Comparison of ENCODE assay signal across 28 cellular contexts in genomic region chr4:169071781-169072180, GRCh38.
DNase-seq lines count a peak whose midpoint lies in the region; ATAC-seq, FAIRE-seq and TF ChIP-seq lines count a peak whose summit lies in the region.
"Had no signal": no experiment of that assay in that cellular context is flagged by ENCODE, and none has a peak within 500 bp of the region (broad histone marks: within the 10 kb centered on the region; RNA-seq: fewer than 3 reads in every experiment).

No MANE protein-coding gene starts in this region.

- POLR2A ChIA-PET in PC-9 (lab: Charles Lee; ENCODE audit: unreplicated experiment): no interaction called here
- POLR2A ChIA-PET in activated CD8-positive, alpha-beta T cell treated with anti-CD3 and anti-CD28 coated beads, Interleukin-2, amount 10 ng/mL, durations not matched to agents 7 days and 5 days (lab: Charles Lee): no interaction called here

- peak; percentile 27 for DNase-seq in AG10803 (ENCODE audit: low read depth)
- DNase-seq in PC-9: no peak
- no peak for DNase-seq in mammary epithelial cell
- DNase-seq in osteoblast (ENCODE audit: insufficient read length, low spot score, missing footprints): no peak
- DNase-seq in activated CD8-positive, alpha-beta T cell treated with anti-CD3 and anti-CD28 coated beads, Interleukin-2, amount 10 ng/mL, durations not matched to agents 7 days and 5 days: no peak
- no peak for DNase-seq in kidney
- DNase-seq: activated CD4-positive, alpha-beta T cell treated with anti-CD3 and anti-CD28 coated beads, Interleukin-2, amount 10 ng/mL, durations not matched to agents 7 days and 5 days; BE2C; DMS79 treated with DMSO at 0.1 percent for 48 hours; foreskin keratinocyte; H7; heart right ventricle; mesenchymal stem cell; NCI-H1048; NCI-H1694 treated with DMSO at 0.1 percent for 48 hours; right cardiac atrium; stimulated activated CD4-positive, alpha-beta T cell treated with anti-CD3 and anti-CD28 coated beads, Interleukin-12 subunit alpha, Interleukin-12 subunit beta, amount 100 ng/mL, for 4 hours; stimulated activated CD4-positive, alpha-beta T cell treated with anti-CD3 and anti-CD28 coated beads, Interleukin-4, amount 100 ng/mL, for 4 hours; stimulated activated naive CD4-positive, alpha-beta T cell treated with Interleukin-2 at 50 U/mL for 16 hours; tibial artery; WERI-Rb-1 had no signal

- H2AFZ ChIP-seq in PC-9: no peak overlapping the region
- no peak overlapping the region for H2AFZ ChIP-seq in mammary epithelial cell (ENCODE audit: low read depth, low read length)
- H2AFZ ChIP-seq in osteoblast (ENCODE audit: low read length): no peak overlapping the region

- H3K36me3 Mint-ChIP-seq in activated CD8-positive, alpha-beta T cell treated with anti-CD3 and anti-CD28 coated beads, Interleukin-2, amount 10 ng/mL, durations not matched to agents 7 days and 5 days (ENCODE audit: low read depth): no peaks in the 10 kb centered on the region
- H3K36me3 Mint-ChIP-seq: activated naive CD4-positive, alpha-beta T cell treated with anti-CD3 and anti-CD28 coated beads, Interleukin-2, amount 50 U/mL, for 24 hours had no signal

- no peak for ATAC-seq in HG03571 (IDR thresholded peaks at IDR 0.05; ENCODE audit: unreplicated experiment)
- no peak for ATAC-seq in activated CD8-positive, alpha-beta T cell treated with anti-CD3 and anti-CD28 coated beads, Interleukin-2, amount 10 ng/mL, durations not matched to agents 7 days and 5 days
- ATAC-seq in HG03432 (IDR thresholded peaks at IDR 0.05; ENCODE audit: unreplicated experiment): no peak
- ATAC-seq: foreskin keratinocyte, heart right ventricle, right cardiac atrium, SK-N-SH treated with all-trans-retinoic acid at 6 μM for 48 hours had no signal

- in situ Hi-C loops in mammary epithelial cell (cut with MboI; ENCODE audit: low sequenced_read_pairs in 2 of 2): no loop called here

- H3K4me3 ChIP-seq in AG10803 (ENCODE audit: low read length) (no peak overlapping the region), PC-9 (peak overlapping the region; percentile 53; the same call in 1 of the 2 replicates), mammary epithelial cell (replicated peaks in 1 of 3; ENCODE audit: insufficient read depth in 1 of 3, low read depth in 2 of 3, low read length in 3 of 3) (no peak overlapping the region), osteoblast (ENCODE audit: insufficient read depth, low read length) (no peak overlapping the region), kidney (ENCODE audit: low read length in 2 of 2) (no peak overlapping the region)
- H3K4me3 ChIP-seq: ascending aorta, heart right ventricle, tibial artery had no signal

- WGBS in mammary epithelial cell (ENCODE audit: low coverage, missing lambda C conversion rate): 59% methylated on average over 5 of the region's 5 CpGs

- BruUV-seq in PC-9 (replicated peaks; lab: Mats Ljungman, UMichigan) (no TSS peak), mammary epithelial cell (replicated peaks; lab: Mats Ljungman, UMichigan) (no TSS peak)

- H3K36me3 ChIP-seq in PC-9 (ENCODE audit: low read depth) (no peaks in the 10 kb centered on the region), mammary epithelial cell (ENCODE audit: insufficient read depth, low read length) (no peaks in the 10 kb centered on the region), osteoblast (ENCODE audit: insufficient read depth, low read length) (no peaks in the 10 kb centered on the region), kidney (ENCODE audit: control insufficient read depth in 1 of 2, insufficient read depth in 2 of 2, low read length in 2 of 2) (no peaks in the 10 kb centered on the region)
- H3K36me3 ChIP-seq: ascending aorta, BE2C, heart right ventricle, tibial artery, WERI-Rb-1 had no signal

- TF ChIP-seq CTCF in AG10803 (conservative IDR thresholded peaks at IDR 0.05; ENCODE audit: low read length) (no peak), PC-9 (conservative IDR thresholded peaks at IDR 0.05) (no peak), mammary epithelial cell (conservative IDR thresholded peaks at IDR 0.05 in 1 of 2, IDR thresholded peaks at IDR 0.05 in 1 of 2; ENCODE audit: extremely low read depth in 1 of 2, insufficient read depth in 1 of 2, low read depth in 1 of 2, low read length in 2 of 2) (no peak), osteoblast (IDR thresholded peaks at IDR 0.05; ENCODE audit: extremely low read depth, low read depth, low read length) (no peak), kidney (IDR thresholded peaks at IDR 0.05; ENCODE audit: borderline replicate concordance, extremely low read depth, insufficient read depth) (no peak)

- no peak overlapping the region for H3K27ac Mint-ChIP-seq in activated CD8-positive, alpha-beta T cell treated with anti-CD3 and anti-CD28 coated beads, Interleukin-2, amount 10 ng/mL, durations not matched to agents 7 days and 5 days
- H3K27ac Mint-ChIP-seq: activated CD4-positive, alpha-beta T cell treated with anti-CD3 and anti-CD28 coated beads, Interleukin-2, amount 10 ng/mL, durations not matched to agents 7 days and 5 days; activated naive CD4-positive, alpha-beta T cell treated with anti-CD3 and anti-CD28 coated beads, Interleukin-2, amount 50 U/mL, for 24 hours; activated T-helper 1 cell treated with anti-CD3 and anti-CD28 coated beads, Interleukin-12 subunit alpha, Interleukin-12 subunit beta, Interleukin-2, Interleukin-4 antibody, amounts not matched to agents 30 ng/mL and 10 ng/mL and 1 ng/mL, durations not matched to agents 14 hours and 24 hours and 36 hours had no signal

- H3K27ac ChIP-seq in PC-9 (peak overlapping the region; percentile 97), mammary epithelial cell (ENCODE audit: insufficient read depth, low read depth, low read length) (peak overlapping the region; percentile 94), osteoblast (ENCODE audit: low read depth, low read length) (peak overlapping the region; percentile 87), kidney (ENCODE audit: low read depth in 2 of 2, low read length in 2 of 2) (no peak overlapping the region)
- H3K27ac ChIP-seq: ascending aorta, tibial artery, WERI-Rb-1 had no signal

- no peaks in the 10 kb centered on the region for H3K9me3 Mint-ChIP-seq in activated CD8-positive, alpha-beta T cell treated with anti-CD3 and anti-CD28 coated beads, Interleukin-2, amount 10 ng/mL, durations not matched to agents 7 days and 5 days (ENCODE audit: insufficient read depth)
- H3K9me3 Mint-ChIP-seq: activated CD4-positive, alpha-beta T cell treated with anti-CD3 and anti-CD28 coated beads, Interleukin-2, amount 10 ng/mL, durations not matched to agents 7 days and 5 days; activated naive CD4-positive, alpha-beta T cell treated with anti-CD3 and anti-CD28 coated beads, Interleukin-2, amount 50 U/mL, for 24 hours; activated T-helper 1 cell treated with anti-CD3 and anti-CD28 coated beads, Interleukin-12 subunit alpha, Interleukin-12 subunit beta, Interleukin-2, Interleukin-4 antibody, amounts not matched to agents 30 ng/mL and 10 ng/mL and 1 ng/mL, durations not matched to agents 14 hours and 24 hours and 36 hours had no signal

- H3K4me1 Mint-ChIP-seq in activated CD8-positive, alpha-beta T cell treated with anti-CD3 and anti-CD28 coated beads, Interleukin-2, amount 10 ng/mL, durations not matched to agents 7 days and 5 days (ENCODE audit: low read depth): peaks cover 8% of the 10 kb centered on the region

- H4K20me1 ChIP-seq in PC-9 (ENCODE audit: insufficient read depth) (no peaks in the 10 kb centered on the region), mammary epithelial cell (ENCODE audit: insufficient read depth, low read length) (no peaks in the 10 kb centered on the region), osteoblast (ENCODE audit: insufficient read depth, low read length) (no peaks in the 10 kb centered on the region)

- dilution Hi-C loops in mammary epithelial cell (cut with HindIII; ENCODE audit: low sequenced_read_pairs): loop anchor here (5.0 kb wide), 1 partner anchor 36 kb away; no protein-coding TSS in a partner anchor

- H3K9ac ChIP-seq in mammary epithelial cell (ENCODE audit: insufficient read depth, low read length) (no peak overlapping the region), kidney (ENCODE audit: low read length in 2 of 2) (no peak overlapping the region)

- no peaks in the 10 kb centered on the region for H3K27me3 Mint-ChIP-seq in activated CD8-positive, alpha-beta T cell treated with anti-CD3 and anti-CD28 coated beads, Interleukin-2, amount 10 ng/mL, durations not matched to agents 7 days and 5 days (ENCODE audit: low read depth)
- H3K27me3 Mint-ChIP-seq: activated CD4-positive, alpha-beta T cell treated with anti-CD3 and anti-CD28 coated beads, Interleukin-2, amount 10 ng/mL, durations not matched to agents 7 days and 5 days; activated naive CD4-positive, alpha-beta T cell treated with anti-CD3 and anti-CD28 coated beads, Interleukin-2, amount 50 U/mL, for 24 hours had no signal

- H3K9me3 ChIP-seq in PC-9 (ENCODE audit: insufficient read depth, low read depth): no peaks in the 10 kb centered on the region
- H3K9me3 ChIP-seq in mammary epithelial cell (replicated peaks; ENCODE audit: insufficient read depth, low read length): peaks cover 4% of the 10 kb centered on the region
- no peaks in the 10 kb centered on the region for H3K9me3 ChIP-seq in osteoblast (ENCODE audit: low read depth, low read length)
- no peaks in the 10 kb centered on the region for H3K9me3 ChIP-seq in kidney (ENCODE audit: control insufficient read depth in 1 of 2, low read length in 2 of 2)
- H3K9me3 ChIP-seq: ascending aorta, BE2C, heart right ventricle, tibial artery had no signal

- intact Hi-C loops in PC-9 (cut with micrococcal nuclease; ENCODE audit: unreplicated experiment) (loop anchor here (2.0 to 10.0 kb wide), 2 partner anchors 47 to 587 kb away; partner anchors contain the start of gene DDX60L), mammary epithelial cell (cut with micrococcal nuclease) (loop anchor here (2.0 kb wide), 2 partner anchors 47 to 57 kb away; no protein-coding TSS in a partner anchor), kidney (cut with DNase I) (no loop called here)

- H3K4me1 ChIP-seq in PC-9 (replicated peaks; ENCODE audit: insufficient read depth): peaks cover 47% of the 10 kb centered on the region
- peaks cover 35% of the 10 kb centered on the region for H3K4me1 ChIP-seq in mammary epithelial cell (ENCODE audit: insufficient read depth, low read length)
- peaks cover 35% of the 10 kb centered on the region for H3K4me1 ChIP-seq in osteoblast (ENCODE audit: insufficient read depth, low read length)
- no peaks in the 10 kb centered on the region for H3K4me1 ChIP-seq in kidney (ENCODE audit: control insufficient read depth in 1 of 2, insufficient read depth in 1 of 2, low read depth in 1 of 2, low read length in 2 of 2)

- H3K4me2 ChIP-seq in PC-9: peak overlapping the region; percentile 96
- peak overlapping the region; percentile 73 for H3K4me2 ChIP-seq in mammary epithelial cell (ENCODE audit: insufficient read depth, low read depth, low read length)
- peak overlapping the region; percentile 39 for H3K4me2 ChIP-seq in osteoblast (ENCODE audit: insufficient read depth, low read length)

- no peaks in the 10 kb centered on the region for H3K79me2 ChIP-seq in PC-9 (ENCODE audit: low read depth)
- H3K79me2 ChIP-seq in mammary epithelial cell (ENCODE audit: insufficient read depth, low read length): no peaks in the 10 kb centered on the region
- H3K79me2 ChIP-seq in osteoblast (ENCODE audit: insufficient read depth, low read length): no peaks in the 10 kb centered on the region

- no peak overlapping the region for H3K4me3 Mint-ChIP-seq in activated CD8-positive, alpha-beta T cell treated with anti-CD3 and anti-CD28 coated beads, Interleukin-2, amount 10 ng/mL, durations not matched to agents 7 days and 5 days
- H3K4me3 Mint-ChIP-seq: activated CD4-positive, alpha-beta T cell treated with anti-CD3 and anti-CD28 coated beads, Interleukin-2, amount 10 ng/mL, durations not matched to agents 7 days and 5 days; activated naive CD4-positive, alpha-beta T cell treated with anti-CD3 and anti-CD28 coated beads, Interleukin-2, amount 50 U/mL, for 24 hours; activated T-helper 1 cell treated with anti-CD3 and anti-CD28 coated beads, Interleukin-12 subunit alpha, Interleukin-12 subunit beta, Interleukin-2, Interleukin-4 antibody, amounts not matched to agents 30 ng/mL and 10 ng/mL and 1 ng/mL, durations not matched to agents 14 hours and 24 hours and 36 hours had no signal

- CTCF ChIA-PET in PC-9 (lab: Charles Lee): no interaction called here
- CTCF ChIA-PET in mammary epithelial cell (lab: Charles Lee; ENCODE audit: low non-redundant PET): no interaction called here
- CTCF ChIA-PET in activated CD8-positive, alpha-beta T cell treated with anti-CD3 and anti-CD28 coated beads, Interleukin-2, amount 10 ng/mL, durations not matched to agents 7 days and 5 days (lab: Charles Lee): no interaction called here

- H3K9me2 ChIP-seq in PC-9 (ENCODE audit: insufficient read depth): no peaks in the 10 kb centered on the region

- FAIRE-seq in kidney (lab: Jason Lieb, UNC): no peak
- FAIRE-seq: HTR-8/SVneo had no signal

- no peaks in the 10 kb centered on the region for H3K27me3 ChIP-seq in PC-9 (ENCODE audit: insufficient read depth, low read depth)
- no peaks in the 10 kb centered on the region for H3K27me3 ChIP-seq in mammary epithelial cell (ENCODE audit: insufficient read depth, low read length)
- no peaks in the 10 kb centered on the region for H3K27me3 ChIP-seq in osteoblast (ENCODE audit: insufficient read depth, low read length)
- H3K27me3 ChIP-seq: ascending aorta, BE2C, foreskin keratinocyte, heart right ventricle, tibial artery had no signal

- H3F3A ChIP-seq in PC-9 (ENCODE audit: insufficient read depth, low read depth): peaks cover 31% of the 10 kb centered on the region

Comparison
In these comparisons a context has a peak if more than half of its experiments do, and no peak if none do; other contexts are left out.
1. H3K27ac ChIP-seq: peak in PC-9 (single experiment), mammary epithelial cell (single experiment) and osteoblast (single experiment); none in kidney (0 of 2).
2. H3K4me2 ChIP-seq: peak in every context shown above with its lines; median percentile 96 in PC-9; 73 in mammary epithelial cell; 39 in osteoblast.